In the genomic region with DNA sequence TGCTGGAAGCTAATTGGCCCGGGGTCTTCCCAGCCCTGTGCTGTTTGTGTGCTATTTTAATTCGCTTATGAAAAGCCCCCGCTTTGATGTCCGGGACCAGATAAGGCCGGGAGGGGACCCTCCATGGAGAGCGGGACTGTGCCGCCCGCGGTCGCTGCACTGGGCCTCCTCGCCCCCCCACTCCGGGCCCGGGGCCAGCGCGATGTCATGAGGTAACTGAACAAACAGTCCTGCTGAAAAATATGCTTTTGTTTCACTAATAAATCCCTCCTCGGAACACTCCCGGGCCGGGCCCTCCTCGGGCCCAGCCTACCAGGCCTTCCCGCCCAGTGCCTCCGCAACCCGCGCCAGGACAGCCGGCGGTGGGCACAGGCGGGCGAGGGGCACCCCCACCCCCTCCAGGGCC, we compare ENCODE assay signal across 10 cellular contexts.
DNase-seq lines count a peak whose midpoint lies in the region; ATAC-seq and TF ChIP-seq lines count a peak whose summit lies in the region.
"Had no signal": no experiment of that assay in that cellular context is flagged by ENCODE, and none has a peak within 500 bp of the region (broad histone marks: within the 10 kb centered on the region; RNA-seq: fewer than 3 reads in every experiment).

No MANE protein-coding gene starts in this region.

- 37 to 47% methylated on average over 27 of the region's 27 CpGs for WGBS in upper lobe of left lung, 2 donors

- H3K27me3 Mint-ChIP-seq in mesothelial cell of epicardium (ENCODE audit: low read depth) = no peaks in the 10 kb centered on the region
- H3K27me3 Mint-ChIP-seq: activated naive CD4-positive, alpha-beta T cell treated with anti-CD3 and anti-CD28 coated beads, Interleukin-2, amount 50 U/mL, for 24 hours had no signal

- H3K4me3 ChIP-seq in upper lobe of left lung = peak overlapping the region in 3 of 4 donors; percentile 6 to 36 (median 29)

- no peaks in the 10 kb centered on the region for H3K36me3 ChIP-seq in upper lobe of left lung

- TF ChIP-seq EP300 in upper lobe of left lung (IDR thresholded peaks at IDR 0.05) = no peak

- ATAC-seq in upper lobe of left lung (ENCODE audit: low FRiP score in 2 of 2) = peak; percentile 67 to 70

- peak; percentile 13 for DNase-seq in activated CD8-positive, alpha-beta memory T cell treated with anti-CD3 and anti-CD28 coated beads, Interleukin-2, amount 50 U/mL, for 4 hours
- no peak for DNase-seq in activated CD8-positive, alpha-beta memory T cell treated with anti-CD3 and anti-CD28 coated beads for 24 hours
- DNase-seq in effector CD4-positive, alpha-beta T cell = peak; percentile 1
- DNase-seq in mesothelial cell of epicardium (ENCODE audit: low spot score in 2 of 2, unreplicated experiment in 2 of 2) = peak; percentile 69 to 89
- peak; percentile 61 to 97 for DNase-seq in upper lobe of left lung
- no peak for DNase-seq in NCI-H187 treated with DMSO at 0.1 percent for 48 hours (lab: John Stamatoyannopoulos, UW)
- no peak for DNase-seq in GM19238 (ENCODE audit: insufficient read length, low spot score)
- no peak for DNase-seq in iPS-NIHi11 (ENCODE audit: low spot score)
- DNase-seq: NCI-H1417 had no signal

- peak overlapping the region; percentile 57 to 77 (median 68) for H3K27ac ChIP-seq in upper lobe of left lung

- H3K4me1 ChIP-seq in upper lobe of left lung = peaks cover 31 to 48% (median 34%) of the 10 kb centered on the region in 4 donors

- no peaks in the 10 kb centered on the region for H3K27me3 ChIP-seq in upper lobe of left lung

- H3K9me3 ChIP-seq in upper lobe of left lung = no peaks in the 10 kb centered on the region

- H3K9me3 Mint-ChIP-seq in mesothelial cell of epicardium = peaks cover 16% of the 10 kb centered on the region
- H3K9me3 Mint-ChIP-seq: activated naive CD4-positive, alpha-beta T cell treated with anti-CD3 and anti-CD28 coated beads, Interleukin-2, amount 50 U/mL, for 24 hours had no signal

- H3K4me3 Mint-ChIP-seq in mesothelial cell of epicardium = no peak overlapping the region
- H3K4me3 Mint-ChIP-seq: activated naive CD4-positive, alpha-beta T cell treated with anti-CD3 and anti-CD28 coated beads, Interleukin-2, amount 50 U/mL, for 24 hours had no signal

- no peak for TF ChIP-seq POLR2A in upper lobe of left lung (IDR thresholded peaks at IDR 0.05)

- peak overlapping the region; percentile 87 for H3K27ac Mint-ChIP-seq in mesothelial cell of epicardium
- H3K27ac Mint-ChIP-seq: activated naive CD4-positive, alpha-beta T cell treated with anti-CD3 and anti-CD28 coated beads, Interleukin-2, amount 50 U/mL, for 24 hours had no signal

- no peak for TF ChIP-seq CTCF in mesothelial cell of epicardium (IDR thresholded peaks at IDR 0.05; ENCODE audit: unreplicated experiment)
- TF ChIP-seq CTCF in upper lobe of left lung (IDR thresholded peaks at IDR 0.05) = no peak

- H3K4me1 Mint-ChIP-seq in mesothelial cell of epicardium = peaks cover 66% of the 10 kb centered on the region

- H3K36me3 Mint-ChIP-seq in mesothelial cell of epicardium = no peaks in the 10 kb centered on the region

Comparison
In these comparisons a context has a peak if more than half of its experiments do, and no peak if none do; other contexts are left out.
1. DNase-seq: peak in activated CD8-positive, alpha-beta memory T cell treated with anti-CD3 and anti-CD28 coated beads, Interleukin-2, amount 50 U/mL, for 4 hours (single experiment), effector CD4-positive, alpha-beta T cell (single experiment), mesothelial cell of epicardium (2 of 2) and upper lobe of left lung (2 of 2); none in activated CD8-positive, alpha-beta memory T cell treated with anti-CD3 and anti-CD28 coated beads for 24 hours (single experiment), NCI-H187 treated with DMSO at 0.1 percent for 48 hours (single experiment), GM19238 (single experiment) and iPS-NIHi11 (single experiment).